Comparison of ENCODE assay signal across 22 cellular contexts in the genomic region with DNA sequence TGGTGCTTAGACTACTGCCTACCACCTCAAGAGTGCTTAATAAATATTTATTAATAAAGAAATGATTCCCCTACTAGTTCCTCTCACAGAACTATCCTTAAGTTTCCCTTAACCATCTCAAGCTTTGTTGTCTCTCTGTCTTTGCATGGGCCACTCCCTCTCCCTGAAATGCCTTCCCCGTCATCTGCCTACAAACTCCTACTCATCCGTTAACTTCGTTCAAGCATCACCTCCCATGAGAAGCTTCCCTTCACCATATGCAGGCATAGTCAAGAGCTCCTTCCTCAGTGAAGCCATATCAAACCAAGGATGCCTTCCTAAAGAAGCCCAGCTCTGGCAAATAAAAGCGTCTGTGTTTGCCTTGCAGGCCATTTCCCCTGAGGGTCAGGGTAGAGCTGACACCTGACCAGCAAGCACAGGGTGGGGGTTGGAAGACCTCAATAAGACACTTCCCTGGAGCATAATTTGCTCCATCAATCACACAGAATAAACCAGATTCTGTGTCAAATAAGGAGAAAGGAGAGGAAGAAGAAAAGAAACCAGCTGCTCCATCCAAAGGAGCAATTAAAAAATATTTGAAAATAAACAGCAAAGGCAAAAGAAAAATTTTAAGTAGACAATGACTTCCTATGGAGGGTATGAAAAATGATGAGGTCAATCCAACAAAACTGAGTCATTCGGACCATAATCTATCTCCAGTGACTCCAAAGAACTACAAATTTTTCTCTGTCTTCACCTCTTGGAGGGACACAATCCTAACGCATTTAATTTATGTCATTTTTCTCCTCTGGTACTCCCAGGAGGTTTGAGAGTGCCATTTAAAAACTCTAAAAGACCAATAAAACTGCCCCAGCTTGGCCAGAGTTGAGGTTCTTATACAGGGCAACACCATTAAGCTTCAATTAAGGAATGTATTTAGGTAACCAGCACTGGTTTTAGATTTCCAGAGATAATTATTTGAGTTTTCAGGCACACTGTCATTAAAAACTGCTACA.
DNase-seq lines count a peak whose midpoint lies in the region; ATAC-seq and TF ChIP-seq lines count a peak whose summit lies in the region.
"Had no signal": no experiment of that assay in that cellular context is flagged by ENCODE, and none has a peak within 500 bp of the region (broad histone marks: within the 10 kb centered on the region; RNA-seq: fewer than 3 reads in every experiment).

No MANE protein-coding gene starts in this region.

- H3K36me3 ChIP-seq in osteoblast (ENCODE audit: insufficient read depth, low read length), result no peaks in the 10 kb centered on the region

- DNase-seq in NCI-H1417 (lab: John Stamatoyannopoulos, UW) (peak; percentile 31 to 78 (median 60)), NCI-H1417 treated with DMSO at 0.1 percent for 48 hours (lab: John Stamatoyannopoulos, UW) (no peak), DMS79 (lab: John Stamatoyannopoulos, UW) (peak; percentile 82), NCI-H1436 (lab: John Stamatoyannopoulos, UW) (peak; percentile 52), SK-MEL-5 (ENCODE audit: low read depth, low spot score) (peak; percentile 84), osteoblast (ENCODE audit: insufficient read length, low spot score, missing footprints) (no peak)
- DNase-seq: CD8-positive, alpha-beta memory T cell; GOT3; HCEC 1CT; KG1; NCI-H1694; NCI-H446 treated with DMSO at 0.1 percent for 48 hours; NCI-H526 treated with DMSO at 0.1 percent for 48 hours; PC-9; RPMI8226; SHP77 treated with DMSO at 0.1 percent for 48 hours; T-cell had no signal

- H3K4me1 ChIP-seq in osteoblast (ENCODE audit: insufficient read depth, low read length), result no peaks in the 10 kb centered on the region

- no peak for TF ChIP-seq CTCF in osteoblast (IDR thresholded peaks at IDR 0.05; ENCODE audit: extremely low read depth, low read depth, low read length)

- no peak overlapping the region for H3K4me2 ChIP-seq in osteoblast (ENCODE audit: insufficient read depth, low read length)
- H3K4me2 ChIP-seq: PC-9 had no signal

- no peaks in the 10 kb centered on the region for H3K79me2 ChIP-seq in osteoblast (ENCODE audit: insufficient read depth, low read length)

- H3K27ac ChIP-seq in osteoblast (ENCODE audit: low read depth, low read length), result no peak overlapping the region
- H3K27ac ChIP-seq: C4-2B, PC-9 had no signal

- H3K9me3 ChIP-seq in osteoblast (ENCODE audit: low read depth, low read length), result no peaks in the 10 kb centered on the region

- H3K27me3 ChIP-seq in osteoblast (ENCODE audit: insufficient read depth, low read length), result no peaks in the 10 kb centered on the region

- H2AFZ ChIP-seq in osteoblast (ENCODE audit: low read length), result no peak overlapping the region
- H2AFZ ChIP-seq: PC-9 had no signal

- no peak overlapping the region for H3K4me3 ChIP-seq in osteoblast (ENCODE audit: insufficient read depth, low read length)
- H3K4me3 ChIP-seq: GM12878, PC-9 had no signal

- ATAC-seq in GM21619 (IDR thresholded peaks at IDR 0.05; ENCODE audit: unreplicated experiment), result no peak
- no peak for ATAC-seq in GM21737 (IDR thresholded peaks at IDR 0.05; ENCODE audit: unreplicated experiment)
- ATAC-seq: GM12878, SK-N-SH treated with all-trans-retinoic acid at 6 μM for 48 hours, T-cell had no signal

- in situ Hi-C loops in SK-MEL-5 (cut with HindIII; ENCODE audit: low pct_unique_long_range_greater_than_20kb, low sequenced_read_pairs), result no loop called here

- no peaks in the 10 kb centered on the region for H4K20me1 ChIP-seq in osteoblast (ENCODE audit: insufficient read depth, low read length)

Comparison
In these comparisons a context has a peak if more than half of its experiments do, and no peak if none do; other contexts are left out.
1. DNase-seq: peak in NCI-H1417 (3 of 3), DMS79 (single experiment), NCI-H1436 (single experiment) and SK-MEL-5 (single experiment); none in NCI-H1417 treated with DMSO at 0.1 percent for 48 hours (single experiment) and osteoblast (single experiment).